ENCODE assay signal across 9 cellular contexts in genomic region chr17:48261297-48261880, GRCh38.
A peak's percentile ranks its signal among the peaks of the same experiment; 100 is the strongest.
DNase-seq lines count a peak whose midpoint lies in the region; ATAC-seq, FAIRE-seq and TF ChIP-seq lines count a peak whose summit lies in the region.
"Had no signal": no experiment of that assay in that cellular context is flagged by ENCODE, and none has a peak within 500 bp of the region (broad histone marks: within the 10 kb centered on the region; RNA-seq: fewer than 3 reads in every experiment).

No MANE protein-coding gene starts in this region.

- FAIRE-seq in small intestine (lab: Jason Lieb, UNC): no peak

- no peaks in the 10 kb centered on the region for H3K36me3 ChIP-seq in heart left ventricle
- H3K36me3 ChIP-seq in small intestine (ENCODE audit: control insufficient read depth in 2 of 2, insufficient read depth in 2 of 2, low read length in 2 of 2): no peaks in the 10 kb centered on the region

- H3K4me3 Mint-ChIP-seq in central memory CD8-positive, alpha-beta T cell: no peak overlapping the region
- H3K4me3 Mint-ChIP-seq: activated naive CD8-positive, alpha-beta T cell had no signal

- H3K4me3 ChIP-seq in heart left ventricle: no peak overlapping the region
- no peak overlapping the region for H3K4me3 ChIP-seq in small intestine (ENCODE audit: low read depth in 1 of 2, low read length in 2 of 2)

- peaks cover 31% of the 10 kb centered on the region for H3K4me1 Mint-ChIP-seq in central memory CD8-positive, alpha-beta T cell

- H3K27ac Mint-ChIP-seq in central memory CD8-positive, alpha-beta T cell (ENCODE audit: low read depth): peak overlapping the region; percentile 35
- H3K27ac Mint-ChIP-seq: activated naive CD8-positive, alpha-beta T cell had no signal

- TF ChIP-seq CTCF in heart left ventricle (IDR thresholded peaks at IDR 0.05): peak in 9 of 12 donors; percentile 8 to 44 (median 26)

- H3K27me3 Mint-ChIP-seq in central memory CD8-positive, alpha-beta T cell: no peaks in the 10 kb centered on the region
- H3K27me3 Mint-ChIP-seq: activated naive CD8-positive, alpha-beta T cell had no signal

- no peaks in the 10 kb centered on the region for H3K9me3 Mint-ChIP-seq in central memory CD8-positive, alpha-beta T cell

- DNase-seq in heart left ventricle (peak in 3 of 5 donors; percentile 20 to 29 (median 25)), Right ventricle myocardium superior (no peak), NCI-H2081 (lab: John Stamatoyannopoulos, UW) (peak; percentile 53 to 76), small intestine (peak; percentile 49), DMS79 treated with DMSO at 0.1 percent for 48 hours (lab: John Stamatoyannopoulos, UW) (no peak)
- DNase-seq in central memory CD8-positive, alpha-beta T cell (ENCODE audit: low spot score in 2 of 2): no peak
- DNase-seq in stimulated activated naive CD4-positive, alpha-beta T cell (lab: John Stamatoyannopoulos, UW): no peak

- H3K9me3 ChIP-seq in heart left ventricle: no peaks in the 10 kb centered on the region
- H3K9me3 ChIP-seq in small intestine (ENCODE audit: control insufficient read depth, low read depth): no peaks in the 10 kb centered on the region

- peaks cover 0 to 14% (median 0%) of the 10 kb centered on the region in 9 donors for H3K27me3 ChIP-seq in heart left ventricle
- no peaks in the 10 kb centered on the region for H3K27me3 ChIP-seq in small intestine (ENCODE audit: control insufficient read depth in 2 of 2, insufficient read depth in 2 of 2, low read length in 2 of 2)

- intact Hi-C loops in heart left ventricle (cut with DNase I): loop anchor here in 2 of 10 donors (5.0 kb wide), 2 partner anchors 196 to 356 kb away; partner anchors contain the start of gene HOXB8 (in 1 of the 2)
- intact Hi-C loops in Right ventricle myocardium superior (cut with DNase I): loop anchor here (5.0 kb wide), 1 partner anchor 111 kb away; no protein-coding TSS in a partner anchor

- peaks cover 13% of the 10 kb centered on the region for H3K36me3 Mint-ChIP-seq in central memory CD8-positive, alpha-beta T cell (ENCODE audit: insufficient read depth)

- peaks cover 0 to 5% (median 0%) of the 10 kb centered on the region in 12 donors for H3K4me1 ChIP-seq in heart left ventricle
- peaks cover 0 to 1% of the 10 kb centered on the region in 2 donors for H3K4me1 ChIP-seq in small intestine (ENCODE audit: control insufficient read depth in 2 of 2, insufficient read depth in 1 of 2, low read depth in 1 of 2, low read length in 1 of 2)

- H3K27ac ChIP-seq in heart left ventricle (no peak overlapping the region), small intestine (ENCODE audit: low read depth in 1 of 2, low read length in 1 of 2) (no peak overlapping the region)

- TF ChIP-seq POLR2A in heart left ventricle (IDR thresholded peaks at IDR 0.05): no peak

- 51 to 65% (median 53%) methylated on average over 5 of the region's 5 CpGs for WGBS in heart left ventricle, 4 donors
- WGBS in small intestine, 3 donors: 53 to 62% (median 55%) methylated on average over 5 of the region's 5 CpGs

- ATAC-seq in heart left ventricle (peak in 3 of 4 donors; percentile 46 to 57 (median 55)), Right ventricle myocardium superior (ENCODE audit: poor library complexity) (no peak), HG02588 (IDR thresholded peaks at IDR 0.05; ENCODE audit: unreplicated experiment) (no peak)
- ATAC-seq in central memory CD8-positive, alpha-beta T cell (replicated peaks; ENCODE audit: extremely low read depth, poor library complexity, severe bottlenecking): no peak

Comparison
In these comparisons a context has a peak if more than half of its experiments do, and no peak if none do; other contexts are left out.
1. ATAC-seq: peak in heart left ventricle (3 of 4); none in Right ventricle myocardium superior (single experiment), central memory CD8-positive, alpha-beta T cell (single experiment) and HG02588 (single experiment).
2. DNase-seq: peak in heart left ventricle (3 of 5), NCI-H2081 (2 of 2) and small intestine (single experiment); none in Right ventricle myocardium superior (single experiment), central memory CD8-positive, alpha-beta T cell (0 of 2), stimulated activated naive CD4-positive, alpha-beta T cell (0 of 6) and DMS79 treated with DMSO at 0.1 percent for 48 hours (single experiment).